ENCODE assay signal across 14 cellular contexts in genomic region chr6:24330137-24330732, GRCh38. TPM values are rescaled to one million over a fixed set of nuclear protein-coding genes. Genes with fewer than 3 reads are reported as not detected.
DNase-seq lines count a peak whose midpoint lies in the region; ATAC-seq and TF ChIP-seq lines count a peak whose summit lies in the region.
"Had no signal": no experiment of that assay in that cellular context is flagged by ENCODE, and none has a peak within 500 bp of the region (broad histone marks: within the 10 kb centered on the region; RNA-seq: fewer than 3 reads in every experiment).

No MANE protein-coding gene starts in this region.

- no peaks in the 10 kb centered on the region for H3K36me3 Mint-ChIP-seq in activated T-helper 17 cell treated with anti-CD3 and anti-CD28 coated beads, Interleukin-2, amount 50 U/mL, for 72 hours (ENCODE audit: low read depth)
- H3K36me3 Mint-ChIP-seq in activated CD4-positive, alpha-beta T cell treated with anti-CD3 and anti-CD28 coated beads, Interleukin-2, amount 10 ng/mL, durations not matched to agents 24 days and 14 days (ENCODE audit: low read depth) = no peaks in the 10 kb centered on the region

- H3K4me3 ChIP-seq in left lung = no peak overlapping the region
- H3K4me3 ChIP-seq: adrenal gland, lung, transverse colon had no signal

- no peaks in the 10 kb centered on the region for H3K9me3 ChIP-seq in left lung
- H3K9me3 ChIP-seq: adrenal gland, neutrophil, transverse colon had no signal

- H3K4me1 ChIP-seq in left lung = no peaks in the 10 kb centered on the region
- H3K4me1 ChIP-seq: adrenal gland, transverse colon had no signal

- H3K9me3 Mint-ChIP-seq in activated T-helper 17 cell treated with anti-CD3 and anti-CD28 coated beads, Interleukin-2, amount 50 U/mL, for 72 hours = no peaks in the 10 kb centered on the region
- no peaks in the 10 kb centered on the region for H3K9me3 Mint-ChIP-seq in activated CD4-positive, alpha-beta T cell treated with anti-CD3 and anti-CD28 coated beads, Interleukin-2, amount 10 ng/mL, durations not matched to agents 24 days and 14 days
- H3K9me3 Mint-ChIP-seq: activated CD8-positive, alpha-beta T cell treated with anti-CD3 and anti-CD28 coated beads for 36 hours had no signal

- peak; percentile 42 for ATAC-seq in left lung
- ATAC-seq in activated T-helper 17 cell treated with anti-CD3 and anti-CD28 coated beads, Interleukin-2, amount 50 U/mL, for 72 hours (replicated peaks) = no peak
- ATAC-seq: activated CD8-positive, alpha-beta T cell treated with anti-CD3 and anti-CD28 coated beads for 36 hours had no signal

- H3K4me3 Mint-ChIP-seq in activated T-helper 17 cell treated with anti-CD3 and anti-CD28 coated beads, Interleukin-2, amount 50 U/mL, for 72 hours = no peak overlapping the region
- no peak overlapping the region for H3K4me3 Mint-ChIP-seq in activated CD4-positive, alpha-beta T cell treated with anti-CD3 and anti-CD28 coated beads, Interleukin-2, amount 10 ng/mL, durations not matched to agents 24 days and 14 days
- H3K4me3 Mint-ChIP-seq: activated CD8-positive, alpha-beta T cell treated with anti-CD3 and anti-CD28 coated beads for 36 hours had no signal

- peaks cover 4% of the 10 kb centered on the region for H3K27me3 Mint-ChIP-seq in activated T-helper 17 cell treated with anti-CD3 and anti-CD28 coated beads, Interleukin-2, amount 50 U/mL, for 72 hours
- peaks cover 14% of the 10 kb centered on the region for H3K27me3 Mint-ChIP-seq in activated CD4-positive, alpha-beta T cell treated with anti-CD3 and anti-CD28 coated beads, Interleukin-2, amount 10 ng/mL, durations not matched to agents 24 days and 14 days

- H3K27ac Mint-ChIP-seq in activated T-helper 17 cell treated with anti-CD3 and anti-CD28 coated beads, Interleukin-2, amount 50 U/mL, for 72 hours = no peak overlapping the region
- no peak overlapping the region for H3K27ac Mint-ChIP-seq in activated CD4-positive, alpha-beta T cell treated with anti-CD3 and anti-CD28 coated beads, Interleukin-2, amount 10 ng/mL, durations not matched to agents 24 days and 14 days
- H3K27ac Mint-ChIP-seq: activated CD8-positive, alpha-beta T cell treated with anti-CD3 and anti-CD28 coated beads for 36 hours had no signal

- H3K4me1 Mint-ChIP-seq in activated T-helper 17 cell treated with anti-CD3 and anti-CD28 coated beads, Interleukin-2, amount 50 U/mL, for 72 hours = no peaks in the 10 kb centered on the region
- no peaks in the 10 kb centered on the region for H3K4me1 Mint-ChIP-seq in activated CD4-positive, alpha-beta T cell treated with anti-CD3 and anti-CD28 coated beads, Interleukin-2, amount 10 ng/mL, durations not matched to agents 24 days and 14 days

- no peak for TF ChIP-seq CTCF in left lung (IDR thresholded peaks at IDR 0.05)

- H3K27me3 ChIP-seq in left lung = no peaks in the 10 kb centered on the region
- H3K27me3 ChIP-seq: adrenal gland, neutrophil, transverse colon had no signal

- intact Hi-C loops in left lung (cut with DNase I) = no loop called here
- intact Hi-C loops in activated CD4-positive, alpha-beta T cell treated with anti-CD3 and anti-CD28 coated beads, Interleukin-2, amount 10 ng/mL, durations not matched to agents 24 days and 14 days (cut with micrococcal nuclease) = no loop called here

- no peaks in the 10 kb centered on the region for H3K36me3 ChIP-seq in left lung
- H3K36me3 ChIP-seq: adrenal gland, neutrophil, transverse colon had no signal

- H3K27ac ChIP-seq in left lung = no peak overlapping the region
- H3K27ac ChIP-seq: adrenal gland, neutrophil, transverse colon had no signal

- DNase-seq in COLO668 (lab: John Stamatoyannopoulos, UW; ENCODE audit: unreplicated experiment) (peak; percentile 24), NCI-H1436 treated with DMSO at 0.1 percent for 48 hours (lab: John Stamatoyannopoulos, UW) (peak; percentile 24), astrocyte of the hippocampus (ENCODE audit: low read depth, low spot score) (peak; percentile 63), left lung (no peak), HK-2 (ENCODE audit: unreplicated experiment) (no peak), EL (no peak)
- DNase-seq in activated CD4-positive, alpha-beta T cell treated with anti-CD3 and anti-CD28 coated beads, Interleukin-2, amount 10 ng/mL, durations not matched to agents 24 days and 14 days = no peak
- DNase-seq: activated CD8-positive, alpha-beta T cell treated with anti-CD3 and anti-CD28 coated beads for 36 hours; adrenal gland; NCI-H2171; transverse colon had no signal

RNA-seq across cellular contexts. Expression of gene DCDC2, which starts 27.6 kb away (rescaled TPM):
- total RNA-seq in left lung = 1 to 10 TPM; 8.4 to 9.6 TPM
- under 1 TPM in 1 of 2 donors, not detected in 1; 0.11 TPM for total RNA-seq in activated T-helper 17 cell treated with anti-CD3 and anti-CD28 coated beads, Interleukin-2, amount 50 U/mL, for 72 hours
- total RNA-seq in activated CD4-positive, alpha-beta T cell treated with anti-CD3 and anti-CD28 coated beads, Interleukin-2, amount 10 ng/mL, durations not matched to agents 24 days and 14 days = not detected in 2 replicates
- total RNA-seq: activated CD8-positive, alpha-beta T cell treated with anti-CD3 and anti-CD28 coated beads for 36 hours had no signal

Comparison
In these comparisons a context has a peak if more than half of its experiments do, and no peak if none do; other contexts are left out.
1. DNase-seq: peak in COLO668 (single experiment), NCI-H1436 treated with DMSO at 0.1 percent for 48 hours (single experiment) and astrocyte of the hippocampus (single experiment); none in left lung (0 of 2), activated CD4-positive, alpha-beta T cell treated with anti-CD3 and anti-CD28 coated beads, Interleukin-2, amount 10 ng/mL, durations not matched to agents 24 days and 14 days (single experiment), HK-2 (single experiment) and EL (single experiment).